Comparison of ENCODE assay signal across 11 cellular contexts in genomic region chr22:37662039-37662438, GRCh38. TPM values are rescaled to one million over a fixed set of nuclear protein-coding genes. Genes with fewer than 3 reads are reported as not detected.
DNase-seq lines count a peak whose midpoint lies in the region; ATAC-seq, FAIRE-seq and TF ChIP-seq lines count a peak whose summit lies in the region.
"Had no signal": no experiment of that assay in that cellular context is flagged by ENCODE, and none has a peak within 500 bp of the region (broad histone marks: within the 10 kb centered on the region; RNA-seq: fewer than 3 reads in every experiment).

No MANE protein-coding gene starts in this region.

- CTCF ChIA-PET in activated CD8-positive, alpha-beta memory T cell treated with anti-CD3 and anti-CD28 coated beads, Interleukin-2, amount 10 ng/mL, durations not matched to agents 7 days and 5 days (lab: Charles Lee) = interaction anchor here (1.2 to 41.1 kb wide), 6 partner anchors 9 to 201 kb away, joined by 4 to 1064 read pairs (median 44); partner anchors contain the start of genes GGA1, LGALS1, NOL12 and SH3BP1

- H3K4me3 ChIP-seq in SJCRH30 (no peak overlapping the region), muscle layer of colon (ENCODE audit: low read depth in 1 of 2, low read length in 2 of 2) (no peak overlapping the region), tibial artery (no peak overlapping the region)

- FAIRE-seq in urothelium cell line (lab: Jason Lieb, UNC) = no peak
- FAIRE-seq: small intestine had no signal

- peaks cover 30% of the 10 kb centered on the region for H3K4me1 ChIP-seq in SJCRH30
- peaks cover 41% of the 10 kb centered on the region for H3K4me1 ChIP-seq in muscle layer of colon (ENCODE audit: insufficient read depth, low read length)
- H3K4me1 ChIP-seq in tibial artery = peaks cover 0 to 41% (median 25%) of the 10 kb centered on the region in 4 donors

- peak overlapping the region; percentile 2 for H3K27ac Mint-ChIP-seq in activated CD8-positive, alpha-beta memory T cell treated with anti-CD3 and anti-CD28 coated beads, Interleukin-2, amount 10 ng/mL, durations not matched to agents 7 days and 5 days

- H3K9me3 ChIP-seq in SJCRH30 (replicated peaks) (no peaks in the 10 kb centered on the region), muscle layer of colon (ENCODE audit: low read length) (no peaks in the 10 kb centered on the region), tibial artery (no peaks in the 10 kb centered on the region)

- DNase-seq in activated CD8-positive, alpha-beta memory T cell treated with anti-CD3 and anti-CD28 coated beads, Interleukin-2, amount 10 ng/mL, durations not matched to agents 7 days and 5 days = no peak
- DNase-seq in activated CD8-positive, alpha-beta memory T cell treated with anti-CD3 and anti-CD28 coated beads for 24 hours = no peak
- DNase-seq in SJCRH30 (no peak), tibial artery (no peak), inferior parietal cortex (ENCODE audit: extremely low spot score) (no peak), urothelium cell line (ENCODE audit: low spot score) (no peak)
- DNase-seq: effector CD8-positive, alpha-beta T cell; NCI-H1417 treated with DMSO at 0.1 percent for 48 hours; small intestine had no signal

- H3K4me1 Mint-ChIP-seq in activated CD8-positive, alpha-beta memory T cell treated with anti-CD3 and anti-CD28 coated beads, Interleukin-2, amount 10 ng/mL, durations not matched to agents 7 days and 5 days = peaks cover 39% of the 10 kb centered on the region

- peaks cover 16% of the 10 kb centered on the region for H3K36me3 Mint-ChIP-seq in activated CD8-positive, alpha-beta memory T cell treated with anti-CD3 and anti-CD28 coated beads, Interleukin-2, amount 10 ng/mL, durations not matched to agents 7 days and 5 days

- H3K27me3 Mint-ChIP-seq in activated CD8-positive, alpha-beta memory T cell treated with anti-CD3 and anti-CD28 coated beads, Interleukin-2, amount 10 ng/mL, durations not matched to agents 7 days and 5 days = no peaks in the 10 kb centered on the region

- H3K27ac ChIP-seq in SJCRH30 = peak overlapping the region; percentile 27; the same call in 1 of the 2 replicates
- peak overlapping the region; percentile 64 for H3K27ac ChIP-seq in muscle layer of colon (ENCODE audit: low read depth, low read length)
- H3K27ac ChIP-seq in tibial artery = peak overlapping the region; percentile 37 to 49

- H3K36me3 ChIP-seq in SJCRH30 (peaks cover 16% of the 10 kb centered on the region), muscle layer of colon (ENCODE audit: insufficient read depth, low read length) (peaks cover 15% of the 10 kb centered on the region), tibial artery (peaks cover 0 to 15% (median 14%) of the 10 kb centered on the region in 3 donors)

- H3K4me3 Mint-ChIP-seq in activated CD8-positive, alpha-beta memory T cell treated with anti-CD3 and anti-CD28 coated beads, Interleukin-2, amount 10 ng/mL, durations not matched to agents 7 days and 5 days = no peak overlapping the region

- H3K27me3 ChIP-seq in SJCRH30 (no peaks in the 10 kb centered on the region), muscle layer of colon (ENCODE audit: control insufficient read depth in 1 of 2, insufficient read depth in 2 of 2, low read length in 2 of 2) (no peaks in the 10 kb centered on the region), tibial artery (no peaks in the 10 kb centered on the region)

- no peak for ATAC-seq in activated CD8-positive, alpha-beta memory T cell treated with anti-CD3 and anti-CD28 coated beads, Interleukin-2, amount 10 ng/mL, durations not matched to agents 7 days and 5 days
- ATAC-seq in GM18907 (IDR thresholded peaks at IDR 0.05; ENCODE audit: unreplicated experiment) = no peak

- no peak for TF ChIP-seq CTCF in tibial artery (IDR thresholded peaks at IDR 0.05)

- no peaks in the 10 kb centered on the region for H3K9me3 Mint-ChIP-seq in activated CD8-positive, alpha-beta memory T cell treated with anti-CD3 and anti-CD28 coated beads, Interleukin-2, amount 10 ng/mL, durations not matched to agents 7 days and 5 days (ENCODE audit: low read depth)

- intact Hi-C loops in tibial artery (cut with DNase I; ENCODE audit: low total_unique reads) = loop anchor here (2.0 kb wide), 1 partner anchor 19 kb away; no protein-coding TSS in a partner anchor

- peak overlapping the region; percentile 5 for H3K9ac ChIP-seq in muscle layer of colon (ENCODE audit: low read length)

RNA-seq across cellular contexts. Expression of gene PDXP, which starts 3.5 kb away (rescaled TPM):
- 10 to 100 TPM; 25.9 to 32.6 TPM for total RNA-seq in activated CD8-positive, alpha-beta memory T cell treated with anti-CD3 and anti-CD28 coated beads, Interleukin-2, amount 10 ng/mL, durations not matched to agents 7 days and 5 days
- total RNA-seq in SJCRH30 (2014; rRNA removed; shearing (Covaris generic)) = 43.3 and 48.3 TPM in 2 replicates

RNA-seq across cellular contexts. Expression of gene LGALS1, which starts 13.4 kb away (rescaled TPM):
- 1,000 to 10,000 TPM; 1,392 to 1,515 TPM for total RNA-seq in activated CD8-positive, alpha-beta memory T cell treated with anti-CD3 and anti-CD28 coated beads, Interleukin-2, amount 10 ng/mL, durations not matched to agents 7 days and 5 days
- 671 and 890 TPM in 2 replicates for total RNA-seq in SJCRH30 (2014; rRNA removed; shearing (Covaris generic))

RNA-seq across cellular contexts. Expression of gene SH3BP1, which starts 22.6 kb away (rescaled TPM):
- 100 to 1,000 TPM; 231 to 275 TPM for total RNA-seq in activated CD8-positive, alpha-beta memory T cell treated with anti-CD3 and anti-CD28 coated beads, Interleukin-2, amount 10 ng/mL, durations not matched to agents 7 days and 5 days
- 6.1 and 6.3 TPM in 2 replicates for total RNA-seq in SJCRH30 (2014; rRNA removed; shearing (Covaris generic))

RNA-seq across cellular contexts. Expression of gene NOL12, which starts 24.1 kb away (rescaled TPM):
- total RNA-seq in activated CD8-positive, alpha-beta memory T cell treated with anti-CD3 and anti-CD28 coated beads, Interleukin-2, amount 10 ng/mL, durations not matched to agents 7 days and 5 days = 10 to 100 TPM; 49.9 to 53.3 TPM
- total RNA-seq in SJCRH30 (2014; rRNA removed; shearing (Covaris generic)) = 26.2 and 28.3 TPM in 2 replicates

RNA-seq across cellular contexts. Expression of gene TRIOBP, which starts 34.8 kb away (rescaled TPM):
- 10 to 100 TPM; 42.0 to 55.2 TPM for total RNA-seq in activated CD8-positive, alpha-beta memory T cell treated with anti-CD3 and anti-CD28 coated beads, Interleukin-2, amount 10 ng/mL, durations not matched to agents 7 days and 5 days
- total RNA-seq in SJCRH30 (2014; rRNA removed; shearing (Covaris generic)) = 16.8 and 17.0 TPM in 2 replicates

Comparison
In these comparisons a context has a peak if more than half of its experiments do, and no peak if none do; other contexts are left out.
1. RNA of gene SH3BP1, which starts 22.6 kb away (total RNA-seq): 231 to 275 TPM in activated CD8-positive, alpha-beta memory T cell treated with anti-CD3 and anti-CD28 coated beads, Interleukin-2, amount 10 ng/mL, durations not matched to agents 7 days and 5 days; 6.1 to 6.3 TPM in SJCRH30; every median in the first group is over 10 times any median in the second.
2. Peak in every context shown above with its lines, with median percentiles within 50 percentile points of each other: H3K27ac ChIP-seq.